ENCODE assay signal across 16 cellular contexts in genomic region chr15:22257668-22258401, GRCh38.
"Had no signal": no experiment of that assay in that cellular context is flagged by ENCODE, and none has a peak within 500 bp of the region (broad histone marks: within the 10 kb centered on the region; RNA-seq: fewer than 3 reads in every experiment).

No MANE protein-coding gene starts in this region.

- DNase-seq: cortex of kidney; effector memory CD4-positive, alpha-beta T cell; foreskin keratinocyte; hippocampal formation; kidney glomerular epithelial cell; mucosa of descending colon; naive thymus-derived CD8-positive, alpha-beta T cell; sigmoid colon; stimulated activated CD4-positive, alpha-beta T cell treated with anti-CD3 and anti-CD28 coated beads, Interleukin-12 subunit alpha, Interleukin-12 subunit beta, amount 100 ng/mL, for 4 hours; stimulated activated naive CD4-positive, alpha-beta T cell treated with Interleukin-2 at 50 U/mL for 16 hours; upper lobe of right lung had no signal

- ATAC-seq: foreskin keratinocyte; mucosa of descending colon; naive thymus-derived CD8-positive, alpha-beta T cell; upper lobe of right lung had no signal

- H3K36me3 ChIP-seq: esophagus muscularis mucosa, neutrophil, sigmoid colon, tibial nerve, upper lobe of right lung, vagina had no signal

- H3K9me3 ChIP-seq: neutrophil, upper lobe of right lung, vagina had no signal

- H3K36me3 Mint-ChIP-seq: naive thymus-derived CD8-positive, alpha-beta T cell had no signal

- H3K4me3 ChIP-seq: esophagus muscularis mucosa, mucosa of descending colon, sigmoid colon, tibial nerve, upper lobe of right lung, vagina had no signal

- H3K9me3 Mint-ChIP-seq: naive thymus-derived CD8-positive, alpha-beta T cell had no signal

- H3K27me3 ChIP-seq: foreskin keratinocyte, sigmoid colon, tibial nerve, upper lobe of right lung, vagina had no signal

- H3K27ac Mint-ChIP-seq: naive thymus-derived CD8-positive, alpha-beta T cell had no signal

- H3K27ac ChIP-seq: esophagus muscularis mucosa, foreskin keratinocyte, neutrophil, sigmoid colon, skin epidermis, tibial nerve, upper lobe of right lung, vagina had no signal

- H3K4me1 ChIP-seq: esophagus muscularis mucosa, foreskin keratinocyte, sigmoid colon, tibial nerve, upper lobe of right lung, vagina had no signal
